ENCODE assay signal across 8 cellular contexts in the genomic region with DNA sequence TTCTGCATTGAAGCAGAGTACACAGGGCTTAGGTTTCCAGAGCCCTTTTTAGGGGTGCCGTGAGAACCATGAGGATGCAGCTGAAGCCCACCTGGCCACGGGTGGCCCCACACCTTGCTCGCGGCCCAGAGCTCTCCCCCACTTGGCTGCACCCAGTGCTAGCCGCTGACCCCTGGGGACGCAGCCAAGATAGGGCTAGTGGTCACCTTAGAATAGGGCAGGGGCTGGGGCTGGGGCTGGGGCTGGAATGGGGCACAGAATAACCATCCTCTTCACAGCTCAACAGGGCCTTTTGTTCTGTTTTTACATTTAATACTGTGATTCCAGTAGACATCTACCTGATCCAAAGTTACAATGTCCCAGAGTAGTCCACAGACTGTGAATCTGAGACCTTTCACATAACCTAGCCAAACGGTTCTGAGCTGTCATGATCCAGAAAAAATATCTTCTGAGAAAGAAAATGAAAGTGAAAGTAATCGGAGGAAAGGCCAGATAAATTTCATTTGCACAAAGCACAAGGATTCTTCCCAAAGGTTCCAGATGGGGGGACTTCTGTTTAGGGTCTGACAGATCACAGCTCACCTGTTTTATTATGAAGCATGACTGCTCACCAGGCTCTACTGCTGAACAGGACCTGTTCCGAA.
DNase-seq lines count a peak whose midpoint lies in the region; ATAC-seq, FAIRE-seq and TF ChIP-seq lines count a peak whose summit lies in the region.
"Had no signal": no experiment of that assay in that cellular context is flagged by ENCODE, and none has a peak within 500 bp of the region (broad histone marks: within the 10 kb centered on the region; RNA-seq: fewer than 3 reads in every experiment).

No MANE protein-coding gene starts in this region.

- H3K79me2 ChIP-seq in DND-41 (ENCODE audit: insufficient read depth, low read length) = no peaks in the 10 kb centered on the region
- H3K79me2 ChIP-seq in fibroblast of lung (ENCODE audit: control insufficient read depth, insufficient read depth, low read length) = no peaks in the 10 kb centered on the region

- H4K20me1 ChIP-seq in DND-41 (ENCODE audit: insufficient read depth, low read length) = no peaks in the 10 kb centered on the region
- H4K20me1 ChIP-seq in fibroblast of lung (ENCODE audit: control insufficient read depth, extremely low read depth, insufficient read depth, low read length) = no peaks in the 10 kb centered on the region

- peak; percentile 53; the same call in 2 of the 3 replicates for ATAC-seq in DND-41 (ENCODE audit: insufficient read depth, low read depth)
- ATAC-seq in HG02973 (IDR thresholded peaks at IDR 0.05; ENCODE audit: unreplicated experiment) = no peak
- ATAC-seq in GM21390 (IDR thresholded peaks at IDR 0.05; ENCODE audit: unreplicated experiment) = no peak
- ATAC-seq: GM23338 had no signal

- H3K36me3 ChIP-seq in DND-41 (ENCODE audit: insufficient read depth, low read length) (no peaks in the 10 kb centered on the region), fibroblast of lung (ENCODE audit: control insufficient read depth, insufficient read depth, low read length) (no peaks in the 10 kb centered on the region), rectal smooth muscle tissue (ENCODE audit: control insufficient read depth, insufficient read depth, low read length) (no peaks in the 10 kb centered on the region)

- TF ChIP-seq CTCF in DND-41 (IDR thresholded peaks at IDR 0.05; ENCODE audit: borderline replicate concordance, extremely low read depth, low read length, poor library complexity, severe bottlenecking) = no peak
- no peak for TF ChIP-seq CTCF in fibroblast of lung (conservative IDR thresholded peaks at IDR 0.05 in 1 of 2, IDR thresholded peaks at IDR 0.05 in 1 of 2; ENCODE audit: low read depth in 1 of 2, low read length in 2 of 2)

- H3K4me3 ChIP-seq in DND-41 (ENCODE audit: low read depth in 1 of 2, low read length in 2 of 2) = no peak overlapping the region
- peak overlapping the region; percentile 40 to 51 (median 47) for H3K4me3 ChIP-seq in fibroblast of lung (replicated peaks in 1 of 4; ENCODE audit: control extremely low read depth in 1 of 4, insufficient read depth in 1 of 4, low read depth in 3 of 4, low read length in 4 of 4)
- H3K4me3 ChIP-seq in rectal smooth muscle tissue (ENCODE audit: low read length) = peak overlapping the region; percentile 27
- H3K4me3 ChIP-seq: GM23338 had no signal

- DNase-seq in DND-41 = no peak
- peak; percentile 28 for DNase-seq in NCI-H2029 treated with DMSO at 0.1 percent for 48 hours (lab: John Stamatoyannopoulos, UW)
- DNase-seq in fibroblast of lung (ENCODE audit: low read depth in 2 of 2) = peak in 1 of 2 donors; percentile 25
- DNase-seq in urothelium cell line (ENCODE audit: low spot score) = no peak

- H2AFZ ChIP-seq in DND-41 (ENCODE audit: low read depth, low read length) (peak overlapping the region; percentile 62), fibroblast of lung (ENCODE audit: low read length) (peak overlapping the region; percentile 80)
- H2AFZ ChIP-seq: GM23338 had no signal

- peaks cover 9% of the 10 kb centered on the region; the same call in 1 of the 2 replicates for H3K4me1 ChIP-seq in DND-41 (ENCODE audit: insufficient read depth, low read length)
- no peaks in the 10 kb centered on the region for H3K4me1 ChIP-seq in fibroblast of lung (ENCODE audit: control insufficient read depth, extremely low read depth, insufficient read depth, low read length)
- H3K4me1 ChIP-seq in rectal smooth muscle tissue (ENCODE audit: control insufficient read depth, insufficient read depth, low read length) = no peaks in the 10 kb centered on the region

- no peak overlapping the region for H3K9ac ChIP-seq in DND-41 (ENCODE audit: low read depth, low read length)
- peak overlapping the region; percentile 16 for H3K9ac ChIP-seq in fibroblast of lung (ENCODE audit: insufficient read depth, low read length)
- H3K9ac ChIP-seq in rectal smooth muscle tissue (ENCODE audit: low read length) = no peak overlapping the region

- no peak for FAIRE-seq in urothelium cell line (lab: Jason Lieb, UNC)

- H3K27ac ChIP-seq in DND-41 (ENCODE audit: low read length) (no peak overlapping the region), fibroblast of lung (ENCODE audit: insufficient read depth, low read length) (no peak overlapping the region), rectal smooth muscle tissue (ENCODE audit: low read depth, low read length) (no peak overlapping the region)

- no peaks in the 10 kb centered on the region for H3K9me3 ChIP-seq in DND-41 (ENCODE audit: insufficient read depth, low read length, severe bottlenecking)
- no peaks in the 10 kb centered on the region for H3K9me3 ChIP-seq in fibroblast of lung (ENCODE audit: control insufficient read depth, insufficient read depth, low read depth, low read length)

- no peaks in the 10 kb centered on the region for H3K27me3 ChIP-seq in DND-41 (ENCODE audit: insufficient read depth, low read length, poor library complexity)
- no peaks in the 10 kb centered on the region for H3K27me3 ChIP-seq in fibroblast of lung (ENCODE audit: control insufficient read depth, insufficient read depth, low read length)
- H3K27me3 ChIP-seq in rectal smooth muscle tissue (ENCODE audit: control insufficient read depth, insufficient read depth, low read length) = no peaks in the 10 kb centered on the region

- H3K4me2 ChIP-seq in DND-41 (ENCODE audit: insufficient read depth, low read length) (peak overlapping the region; percentile 39; the same call in 1 of the 2 replicates), fibroblast of lung (ENCODE audit: extremely low read depth, insufficient read depth, low read length) (peak overlapping the region; percentile 82)
- H3K4me2 ChIP-seq: GM23338 had no signal

Comparison
In these comparisons a context has a peak if more than half of its experiments do, and no peak if none do; other contexts are left out.
1. H3K4me3 ChIP-seq: peak in fibroblast of lung (4 of 4) and rectal smooth muscle tissue (single experiment); none in DND-41 (0 of 2).